ENCODE assay signal across 8 cellular contexts in genomic region chr22:45310331-45311032, GRCh38. TPM values are rescaled to one million over a fixed set of nuclear protein-coding genes. Genes with fewer than 3 reads are reported as not detected.
A peak's percentile ranks its signal among the peaks of the same experiment; 100 is the strongest.
DNase-seq lines count a peak whose midpoint lies in the region; ATAC-seq and TF ChIP-seq lines count a peak whose summit lies in the region.

No MANE protein-coding gene starts in this region.

- H3K9me3 ChIP-seq in right cardiac atrium (ENCODE audit: control insufficient read depth, low read length) = no peaks in the 10 kb centered on the region
- no peaks in the 10 kb centered on the region for H3K9me3 ChIP-seq in spleen

- no peak for TF ChIP-seq CTCF in spleen (IDR thresholded peaks at IDR 0.05 in 8 of 11, conservative IDR thresholded peaks at IDR 0.05 in 3 of 11)

- no peaks in the 10 kb centered on the region for H3K9me3 Mint-ChIP-seq in activated T-helper 17 cell treated with anti-CD3 and anti-CD28 coated beads, Interleukin-2, amount 50 U/mL, for 72 hours

- H3K4me3 ChIP-seq in right cardiac atrium (ENCODE audit: low read length) (peak overlapping the region; percentile 95), spleen (peak overlapping the region; percentile 70 to 96 (median 83))

- intact Hi-C loops in right cardiac atrium (cut with DNase I) (no loop called here), spleen (cut with DNase I; ENCODE audit: low total_unique reads) (no loop called here)

- H3K27ac ChIP-seq in right cardiac atrium (ENCODE audit: low read length) (peak overlapping the region; percentile 74), spleen (peak overlapping the region; percentile 67 to 93 (median 88))

- H3K4me3 Mint-ChIP-seq in activated T-helper 17 cell treated with anti-CD3 and anti-CD28 coated beads, Interleukin-2, amount 50 U/mL, for 72 hours = peak overlapping the region; percentile 93

- peaks cover 31% of the 10 kb centered on the region for H3K4me1 Mint-ChIP-seq in activated T-helper 17 cell treated with anti-CD3 and anti-CD28 coated beads, Interleukin-2, amount 50 U/mL, for 72 hours

- H3K27me3 ChIP-seq in right cardiac atrium (ENCODE audit: control insufficient read depth, insufficient read depth) = no peaks in the 10 kb centered on the region
- H3K27me3 ChIP-seq in spleen (replicated peaks in 1 of 7) = no peaks in the 10 kb centered on the region

- peak overlapping the region; percentile 95 for H3K27ac Mint-ChIP-seq in activated T-helper 17 cell treated with anti-CD3 and anti-CD28 coated beads, Interleukin-2, amount 50 U/mL, for 72 hours

- no peak for TF ChIP-seq POLR2A in spleen (IDR thresholded peaks at IDR 0.05)

- H3K36me3 Mint-ChIP-seq in activated T-helper 17 cell treated with anti-CD3 and anti-CD28 coated beads, Interleukin-2, amount 50 U/mL, for 72 hours (ENCODE audit: low read depth) = peaks cover 30% of the 10 kb centered on the region

- WGBS in right cardiac atrium = 4% methylated on average over 35 of the region's 35 CpGs
- WGBS in spleen, 5 donors = 6 to 34% (median 9%) methylated on average over 11 to 35 of the region's 35 CpGs

- H3K4me1 ChIP-seq in right cardiac atrium (ENCODE audit: control insufficient read depth, insufficient read depth, low read length) (peaks cover 11% of the 10 kb centered on the region), spleen (peaks cover 8 to 64% (median 38%) of the 10 kb centered on the region in 6 donors)

- peaks cover 0 to 7% (median 0%) of the 10 kb centered on the region in 6 donors for H3K36me3 ChIP-seq in spleen

- DNase-seq in NCI-H82 (lab: John Stamatoyannopoulos, UW) (peak; percentile 29), NCI-H82 treated with DMSO at 0.1 percent for 48 hours (lab: John Stamatoyannopoulos, UW; ENCODE audit: unreplicated experiment) (no peak), right cardiac atrium (peak in 2 of 3 donors; percentile 32 to 70), spleen (peak; percentile 89), SW 1271 (lab: John Stamatoyannopoulos, UW) (no peak)
- no peak for DNase-seq in central memory CD4-positive, alpha-beta T cell

- ATAC-seq in activated T-helper 17 cell treated with anti-CD3 and anti-CD28 coated beads, Interleukin-2, amount 50 U/mL, for 72 hours (replicated peaks) = no peak
- ATAC-seq in right cardiac atrium (no peak), HG03280 (IDR thresholded peaks at IDR 0.05; ENCODE audit: unreplicated experiment) (no peak)

- H3K27me3 Mint-ChIP-seq in activated T-helper 17 cell treated with anti-CD3 and anti-CD28 coated beads, Interleukin-2, amount 50 U/mL, for 72 hours = no peaks in the 10 kb centered on the region

RNA-seq across cellular contexts. Expression of gene FAM118A, which starts 0.7 kb away (rescaled TPM):
- 10 to 100 TPM; 64.3 to 99.4 TPM for total RNA-seq in activated T-helper 17 cell treated with anti-CD3 and anti-CD28 coated beads, Interleukin-2, amount 50 U/mL, for 72 hours
- total RNA-seq in right cardiac atrium (10 to 100 TPM; 26.5 to 31.8 (median 28.4) TPM), spleen (100 to 1,000 TPM in 2 of 7 donors, 10 to 100 TPM in 5; 42.2 to 127 (median 64.6) TPM)
- polyA plus RNA-seq in right cardiac atrium (21.1 TPM), spleen (100 to 1,000 TPM in 1 of 3 donors, 10 to 100 TPM in 2; 13.0 to 205 (median 22.7) TPM)

RNA-seq across cellular contexts. Expression of gene UPK3A, which starts 25.7 kb away (rescaled TPM):
- not detected for total RNA-seq in activated T-helper 17 cell treated with anti-CD3 and anti-CD28 coated beads, Interleukin-2, amount 50 U/mL, for 72 hours
- total RNA-seq in right cardiac atrium (not detected), spleen (1 to 10 TPM in 1 of 7 donors, under 1 TPM in 1, not detected in 5; 0.79 to 1.4 TPM)
- polyA plus RNA-seq in right cardiac atrium (not detected), spleen (1 to 10 TPM in 2 of 3 donors, under 1 TPM in 1; 0.35 to 2.7 (median 2.4) TPM)

Comparison
In these comparisons a context has a peak if more than half of its experiments do, and no peak if none do; other contexts are left out.
1. DNase-seq: peak in NCI-H82 (single experiment), right cardiac atrium (2 of 3) and spleen (single experiment); none in NCI-H82 treated with DMSO at 0.1 percent for 48 hours (single experiment), central memory CD4-positive, alpha-beta T cell (single experiment) and SW 1271 (0 of 2).